In the genomic region with DNA sequence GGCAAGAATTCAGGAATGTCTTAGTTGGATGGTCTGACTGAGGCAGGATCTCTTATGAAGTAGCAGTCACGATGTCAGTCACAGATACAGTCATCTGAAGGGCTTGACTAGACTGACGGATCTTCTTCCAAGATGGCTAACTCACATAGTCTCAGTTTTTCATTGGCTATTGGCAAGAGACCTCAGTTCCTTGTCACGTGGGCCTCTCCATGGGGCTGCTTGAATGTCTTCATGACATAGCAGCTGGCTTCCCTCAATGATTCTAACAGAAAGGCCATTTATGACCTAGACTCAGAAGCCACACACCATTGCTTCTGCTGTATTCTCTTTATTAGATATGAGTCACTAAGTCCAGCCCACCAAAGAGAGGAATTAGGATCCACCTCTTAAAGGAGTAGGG, we compare ENCODE assay signal across 12 cellular contexts. TPM values are rescaled to one million over a fixed set of nuclear protein-coding genes. Genes with fewer than 3 reads are reported as not detected.
DNase-seq lines count a peak whose midpoint lies in the region; ATAC-seq and TF ChIP-seq lines count a peak whose summit lies in the region.
"Had no signal": no experiment of that assay in that cellular context is flagged by ENCODE, and none has a peak within 500 bp of the region (broad histone marks: within the 10 kb centered on the region; RNA-seq: fewer than 3 reads in every experiment).

No MANE protein-coding gene starts in this region.

- no peak for DNase-seq in CD8-positive, alpha-beta memory T cell
- DNase-seq in OCI-M1 (lab: John Stamatoyannopoulos, UW) (peak; percentile 50), caudate nucleus (lab: John Stamatoyannopoulos, UW) (peak in 52 of 61 donors; percentile 7 to 86 (median 50)), mesenchymal stem cell (peak; percentile 29), sigmoid colon (no peak), mucosa of descending colon (no peak), NK-92 (lab: John Stamatoyannopoulos, UW; ENCODE audit: unreplicated experiment) (no peak)
- no peak for DNase-seq in activated naive CD4-positive, alpha-beta T cell treated with Interleukin-2 at 50 U/mL for 16 hours
- DNase-seq: activated CD8-positive, alpha-beta memory T cell treated with anti-CD3 and anti-CD28 coated beads, Interleukin-2, amount 50 U/mL, for 48 hours; activated naive CD8-positive, alpha-beta T cell treated with anti-CD3 and anti-CD28 coated beads, Interleukin-2, amount 10 ng/mL, durations not matched to agents 7 days and 5 days; transverse colon had no signal

- no peak overlapping the region for H3K4me3 Mint-ChIP-seq in CD8-positive, alpha-beta memory T cell
- H3K4me3 Mint-ChIP-seq: activated naive CD8-positive, alpha-beta T cell treated with anti-CD3 and anti-CD28 coated beads, Interleukin-2, amount 10 ng/mL, durations not matched to agents 7 days and 5 days had no signal

- H3K9me3 Mint-ChIP-seq in CD8-positive, alpha-beta memory T cell: no peaks in the 10 kb centered on the region
- H3K9me3 Mint-ChIP-seq: activated naive CD8-positive, alpha-beta T cell treated with anti-CD3 and anti-CD28 coated beads, Interleukin-2, amount 10 ng/mL, durations not matched to agents 7 days and 5 days had no signal

- H3K4me2 ChIP-seq in mesenchymal stem cell (ENCODE audit: low read length, poor library complexity, severe bottlenecking): no peak overlapping the region

- H3K4me1 ChIP-seq in CD8-positive, alpha-beta memory T cell (ENCODE audit: insufficient read depth, low read length): peaks cover 8% of the 10 kb centered on the region
- H3K4me1 ChIP-seq in mesenchymal stem cell (ENCODE audit: control insufficient read depth, insufficient read depth, low read depth, low read length) (peaks cover 8% of the 10 kb centered on the region), sigmoid colon (peaks cover 0 to 26% (median 13%) of the 10 kb centered on the region in 4 donors), mucosa of descending colon (ENCODE audit: low read depth) (no peaks in the 10 kb centered on the region)

- H3K4me3 ChIP-seq in CD8-positive, alpha-beta memory T cell (ENCODE audit: low read length): no peak overlapping the region
- no peak overlapping the region for H3K4me3 ChIP-seq in mesenchymal stem cell (ENCODE audit: insufficient read depth in 1 of 2, low read depth in 1 of 2, low read length in 2 of 2)
- H3K4me3 ChIP-seq in sigmoid colon: no peak overlapping the region
- no peak overlapping the region for H3K4me3 ChIP-seq in mucosa of descending colon
- H3K4me3 ChIP-seq: lung, transverse colon had no signal

- no peak overlapping the region for H3K4ac ChIP-seq in mesenchymal stem cell (ENCODE audit: low read depth in 1 of 2, low read length in 2 of 2)

- no peak for ATAC-seq in mucosa of descending colon

- H3K27me3 ChIP-seq in CD8-positive, alpha-beta memory T cell (ENCODE audit: insufficient read depth, low read length, poor library complexity, severe bottlenecking): no peaks in the 10 kb centered on the region
- no peaks in the 10 kb centered on the region for H3K27me3 ChIP-seq in mesenchymal stem cell (ENCODE audit: control insufficient read depth in 1 of 2, insufficient read depth in 1 of 2, low read length in 2 of 2)
- no peaks in the 10 kb centered on the region for H3K27me3 ChIP-seq in sigmoid colon
- H3K27me3 ChIP-seq: transverse colon had no signal

- no peaks in the 10 kb centered on the region for H3K27me3 Mint-ChIP-seq in CD8-positive, alpha-beta memory T cell
- H3K27me3 Mint-ChIP-seq: activated naive CD8-positive, alpha-beta T cell treated with anti-CD3 and anti-CD28 coated beads, Interleukin-2, amount 10 ng/mL, durations not matched to agents 7 days and 5 days had no signal

- TF ChIP-seq EP300 in sigmoid colon (IDR thresholded peaks at IDR 0.05): no peak

- H3K9me3 ChIP-seq in CD8-positive, alpha-beta memory T cell (ENCODE audit: low read length): no peaks in the 10 kb centered on the region
- H3K9me3 ChIP-seq in mesenchymal stem cell (ENCODE audit: control insufficient read depth, low read length) (no peaks in the 10 kb centered on the region), sigmoid colon (no peaks in the 10 kb centered on the region), mucosa of descending colon (no peaks in the 10 kb centered on the region)
- H3K9me3 ChIP-seq: transverse colon had no signal

- H2BK12ac ChIP-seq in mesenchymal stem cell (ENCODE audit: low read length in 2 of 2): no peak overlapping the region

- H3K23ac ChIP-seq in mesenchymal stem cell (ENCODE audit: low read length in 2 of 2): no peak overlapping the region

- no peak overlapping the region for H3K18ac ChIP-seq in mesenchymal stem cell (ENCODE audit: low read depth in 1 of 2, low read length in 2 of 2)

- no peak overlapping the region for H3K9ac ChIP-seq in mesenchymal stem cell (ENCODE audit: low read length)

- H4K91ac ChIP-seq in mesenchymal stem cell (ENCODE audit: low read length): no peak overlapping the region

- no peak overlapping the region for H2AFZ ChIP-seq in mesenchymal stem cell (ENCODE audit: low read depth, low read length)

- CTCF ChIA-PET in CD8-positive, alpha-beta memory T cell (lab: Charles Lee): no interaction called here

- H3K4me1 Mint-ChIP-seq in CD8-positive, alpha-beta memory T cell: peaks cover 24 to 35% (median 28%) of the 10 kb centered on the region in 3 donors

- intact Hi-C loops in sigmoid colon (cut with DNase I): no loop called here
- intact Hi-C loops in mucosa of descending colon (cut with DNase I, micrococcal nuclease): no loop called here

- H3K14ac ChIP-seq in mesenchymal stem cell (ENCODE audit: low read length in 2 of 2): no peak overlapping the region

- no peak overlapping the region for H2BK5ac ChIP-seq in mesenchymal stem cell (ENCODE audit: low read depth, low read length, poor library complexity, severe bottlenecking)

- no peaks in the 10 kb centered on the region for H3K36me3 ChIP-seq in CD8-positive, alpha-beta memory T cell (ENCODE audit: insufficient read depth, low read length)
- H3K36me3 ChIP-seq in mesenchymal stem cell (ENCODE audit: control insufficient read depth in 1 of 2, insufficient read depth in 2 of 2, low read depth in 1 of 2, low read length in 2 of 2) (no peaks in the 10 kb centered on the region), sigmoid colon (no peaks in the 10 kb centered on the region), mucosa of descending colon (ENCODE audit: low read depth) (no peaks in the 10 kb centered on the region)
- H3K36me3 ChIP-seq: transverse colon had no signal

- H3K27ac ChIP-seq in CD8-positive, alpha-beta memory T cell (ENCODE audit: low read depth, low read length): peak overlapping the region; percentile 33
- H3K27ac ChIP-seq in caudate nucleus (ENCODE audit: low read depth, low read length) (peak overlapping the region; percentile 77), mesenchymal stem cell (ENCODE audit: low read length, poor library complexity, severe bottlenecking) (no peak overlapping the region), sigmoid colon (no peak overlapping the region)
- H3K27ac ChIP-seq: transverse colon had no signal

- POLR2A ChIA-PET in CD8-positive, alpha-beta memory T cell (lab: Charles Lee): no interaction called here

- TF ChIP-seq CTCF in sigmoid colon (IDR thresholded peaks at IDR 0.05): no peak
- TF ChIP-seq CTCF in mucosa of descending colon (IDR thresholded peaks at IDR 0.05): no peak

- no peak overlapping the region for H2BK15ac ChIP-seq in mesenchymal stem cell (ENCODE audit: low read depth, poor library complexity, severe bottlenecking)

- peaks cover 29% of the 10 kb centered on the region for H3K79me1 ChIP-seq in mesenchymal stem cell (replicated peaks; ENCODE audit: low read length, poor library complexity, severe bottlenecking)

- H2BK120ac ChIP-seq in mesenchymal stem cell (ENCODE audit: low read depth, low read length): no peak overlapping the region

- H2AK5ac ChIP-seq in mesenchymal stem cell (ENCODE audit: low read length, severe bottlenecking): no peak overlapping the region

- H4K8ac ChIP-seq in mesenchymal stem cell (ENCODE audit: low read length): no peak overlapping the region

- H3K36me3 Mint-ChIP-seq in CD8-positive, alpha-beta memory T cell: peaks cover 0 to 3% (median 3%) of the 10 kb centered on the region in 3 donors

- no peak overlapping the region for H3K27ac Mint-ChIP-seq in CD8-positive, alpha-beta memory T cell
- H3K27ac Mint-ChIP-seq: activated naive CD8-positive, alpha-beta T cell treated with anti-CD3 and anti-CD28 coated beads, Interleukin-2, amount 10 ng/mL, durations not matched to agents 7 days and 5 days had no signal

- no peak for TF ChIP-seq POLR2A in sigmoid colon (IDR thresholded peaks at IDR 0.05)

- 89% methylated on average over 3 of the region's 3 CpGs for WGBS in mesenchymal stem cell
- WGBS in sigmoid colon, 2 donors: 91 to 92% methylated on average over 3 of the region's 3 CpGs

RNA-seq across cellular contexts. Expression of gene APC, which starts 4.7 kb away (rescaled TPM):
- 10 to 100 TPM; 23.1 to 24.0 TPM for total RNA-seq in CD8-positive, alpha-beta memory T cell
- polyA plus RNA-seq in CD8-positive, alpha-beta memory T cell: 23.0 TPM
- 14.8 TPM for polyA plus RNA-seq in mesenchymal stem cell (2013, experiment 1 of 2)
- polyA plus RNA-seq in mesenchymal stem cell (2013, experiment 2 of 2): 14.9 TPM
- total RNA-seq in sigmoid colon: 10 to 100 TPM; 46.1 to 81.4 (median 64.0) TPM
- 10 to 100 TPM in 1 of 3 donors, 1 to 10 TPM in 2; 2.4 to 10.4 (median 9.0) TPM for polyA plus RNA-seq in sigmoid colon
- 10 to 100 TPM; 42.7 to 62.8 (median 43.5) TPM for total RNA-seq in mucosa of descending colon

Comparison
In these comparisons a context has a peak if more than half of its experiments do, and no peak if none do; other contexts are left out.
1. DNase-seq: peak in OCI-M1 (single experiment), caudate nucleus (52 of 61) and mesenchymal stem cell (single experiment); none in CD8-positive, alpha-beta memory T cell (0 of 5), sigmoid colon (single experiment), mucosa of descending colon (0 of 3), activated naive CD4-positive, alpha-beta T cell treated with Interleukin-2 at 50 U/mL for 16 hours (single experiment) and NK-92 (single experiment).
2. H3K27ac ChIP-seq: peak in CD8-positive, alpha-beta memory T cell (single experiment) and caudate nucleus (single experiment); none in mesenchymal stem cell (single experiment) and sigmoid colon (0 of 4).